8 cellular contexts compared by ENCODE assay signal in the genomic region with DNA sequence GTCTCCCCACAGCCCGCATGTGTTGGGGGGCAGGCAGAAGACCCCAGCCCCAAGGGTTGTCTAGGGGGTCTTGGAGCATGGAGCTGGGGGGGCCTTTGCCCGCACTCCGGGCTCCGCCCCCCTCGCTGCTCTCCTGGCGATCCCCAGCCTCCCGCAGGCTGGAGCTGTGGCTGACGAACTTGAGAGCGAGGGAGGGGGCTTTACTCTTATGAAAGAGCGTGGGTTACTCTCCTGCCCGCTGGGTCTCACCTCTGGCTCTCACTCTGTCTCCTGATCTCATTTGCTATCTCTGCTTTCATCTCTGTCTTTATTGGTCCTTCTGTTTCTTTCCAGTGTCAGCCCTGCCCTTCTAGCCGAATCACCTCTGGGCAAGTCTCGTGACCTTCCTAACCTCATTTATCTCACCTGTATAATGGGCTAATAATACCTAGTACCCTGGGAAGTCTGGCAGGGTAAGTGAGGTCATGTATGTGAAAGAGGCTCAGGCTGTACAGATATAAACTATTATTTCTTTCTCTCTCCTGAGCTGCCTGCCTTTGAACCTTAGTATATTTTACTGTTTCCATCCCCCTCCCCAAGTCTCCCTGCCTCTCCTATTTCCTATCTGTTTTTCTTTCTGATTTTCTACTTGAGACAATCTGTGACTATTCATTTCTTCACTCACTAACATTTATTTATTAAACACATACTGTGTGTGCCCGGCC. TPM values are rescaled to one million over a fixed set of nuclear protein-coding genes. Genes with fewer than 3 reads are reported as not detected.
DNase-seq lines count a peak whose midpoint lies in the region; FAIRE-seq and TF ChIP-seq lines count a peak whose summit lies in the region.

No MANE protein-coding gene starts in this region.

- no peak for TF ChIP-seq CTCF in keratinocyte (optimal IDR thresholded peaks at IDR 0.05 in 1 of 3, IDR thresholded peaks at IDR 0.05 in 1 of 3, conservative IDR thresholded peaks at IDR 0.05 in 1 of 3; ENCODE audit: extremely low read depth in 1 of 3, insufficient read depth in 2 of 3, low read length in 3 of 3)

- dilution Hi-C loops in keratinocyte (cut with MboI; ENCODE audit: extremely low pct_ligation_motif_present, low sequenced_read_pairs), result no loop called here

- H3K9me3 ChIP-seq in keratinocyte (ENCODE audit: control insufficient read depth, low read depth, low read length), result no peaks in the 10 kb centered on the region
- no peaks in the 10 kb centered on the region for H3K9me3 ChIP-seq in stomach smooth muscle (ENCODE audit: control insufficient read depth in 2 of 2, low read length in 2 of 2)

- H3K4me1 ChIP-seq in keratinocyte (ENCODE audit: control insufficient read depth, extremely low read depth, insufficient read depth, low read length) (peaks cover 23% of the 10 kb centered on the region), stomach smooth muscle (ENCODE audit: control insufficient read depth, insufficient read depth, low read length) (peaks cover 29% of the 10 kb centered on the region)

- no peak overlapping the region for H3K27ac ChIP-seq in keratinocyte (ENCODE audit: control insufficient read depth, insufficient read depth, low read length)
- no peak overlapping the region for H3K27ac ChIP-seq in stomach smooth muscle (ENCODE audit: low read length)

- H3K79me2 ChIP-seq in keratinocyte (ENCODE audit: control insufficient read depth, insufficient read depth, low read length), result no peaks in the 10 kb centered on the region

- peak overlapping the region; percentile 5 for H2AFZ ChIP-seq in keratinocyte (ENCODE audit: control insufficient read depth, low read length)

- H3K27me3 ChIP-seq in keratinocyte (ENCODE audit: control insufficient read depth, extremely low read depth, insufficient read depth, low read length), result no peaks in the 10 kb centered on the region
- peaks cover 0 to 5% of the 10 kb centered on the region in 2 donors for H3K27me3 ChIP-seq in stomach smooth muscle (ENCODE audit: control insufficient read depth in 1 of 2, insufficient read depth in 2 of 2, low read length in 2 of 2)

- H3K4me3 ChIP-seq in keratinocyte (ENCODE audit: control insufficient read depth in 2 of 3, extremely low read depth in 1 of 3, insufficient read depth in 2 of 3, low read depth in 1 of 3, low read length in 3 of 3) (peak overlapping the region; percentile 58 to 96 (median 65)), stomach smooth muscle (ENCODE audit: low read length in 2 of 2) (peak overlapping the region; percentile 74 to 84)

- H3K4me2 ChIP-seq in keratinocyte (ENCODE audit: control insufficient read depth, extremely low read depth, insufficient read depth, low read depth, low read length), result peak overlapping the region; percentile 79

- H3K36me3 ChIP-seq in keratinocyte (ENCODE audit: control insufficient read depth in 2 of 2, extremely low read depth in 1 of 2, insufficient read depth in 2 of 2, low read length in 2 of 2) (peaks cover 22 to 37% of the 10 kb centered on the region in 2 experiments), stomach smooth muscle (ENCODE audit: control insufficient read depth in 2 of 2, insufficient read depth in 2 of 2, low read length in 2 of 2) (peaks cover 0 to 4% of the 10 kb centered on the region in 2 donors)

- H3K9ac ChIP-seq in keratinocyte (ENCODE audit: control insufficient read depth, extremely low read depth, insufficient read depth, low read length) (peak overlapping the region; percentile 84), stomach smooth muscle (ENCODE audit: low read length in 2 of 2) (peak overlapping the region; percentile 7 to 24)

- H4K20me1 ChIP-seq in keratinocyte (ENCODE audit: control insufficient read depth, extremely low read depth, insufficient read depth, low read length), result peaks cover 5% of the 10 kb centered on the region

- H3K9me1 ChIP-seq in keratinocyte (ENCODE audit: control insufficient read depth, extremely low read depth, insufficient read depth, low read length), result no peaks in the 10 kb centered on the region

- no peak for FAIRE-seq in keratinocyte (lab: Jason Lieb, UNC)

- DNase-seq in activated naive CD4-positive, alpha-beta T cell treated with Interleukin-2 at 50 U/mL for 16 hours, result peak; percentile 41
- no peak for DNase-seq in activated naive CD4-positive, alpha-beta T cell (lab: John Stamatoyannopoulos, UW)
- DNase-seq in NCI-H1105 treated with DMSO at 0.1 percent for 48 hours (lab: John Stamatoyannopoulos, UW) (peak; percentile 53), amniotic epithelial cell (ENCODE audit: low read depth) (peak; percentile 30), keratinocyte (ENCODE audit: low read depth, low spot score) (no peak), retina (no peak), OCI-M2 (lab: John Stamatoyannopoulos, UW; ENCODE audit: unreplicated experiment) (no peak)

RNA-seq across cellular contexts. Expression of a gene that starts 0.7 kb away (rescaled TPM):
- polyA plus RNA-seq in keratinocyte, result 7.6 to 11.0 TPM (median 9.9 TPM) in 3 replicates
- 7.7 TPM for polyA plus RNA-seq in keratinocyte (2011; ENCODE audit: low read depth)
- 5.6 and 8.1 TPM in 2 replicates for polyA plus RNA-seq in keratinocyte (2011; cell fraction: cytosol; rRNA removed)
- 13.7 and 15.9 TPM in 2 replicates for polyA plus RNA-seq in keratinocyte (2011; cell fraction: nucleus; rRNA removed)
- 7.2 and 12.3 TPM in 2 replicates for polyA plus RNA-seq in keratinocyte (2012; ENCODE audit: low replicate concordance)
- polyA minus RNA-seq in keratinocyte, result 5.4 to 9.9 TPM (median 7.6 TPM) in 3 replicates
- polyA minus RNA-seq in keratinocyte (2011; cell fraction: cytosol; rRNA and poly(A)+ RNA removed), result 12.3 TPM
- 7.3 and 8.2 TPM in 2 replicates for polyA minus RNA-seq in keratinocyte (2011; cell fraction: nucleus; rRNA and poly(A)+ RNA removed)

RNA-seq across cellular contexts. Expression of a gene that starts 13.1 kb away (rescaled TPM):
- polyA plus RNA-seq in keratinocyte, result 130 to 280 TPM (median 131 TPM) in 3 replicates
- 106 TPM for polyA plus RNA-seq in keratinocyte (2011; ENCODE audit: low read depth)
- polyA plus RNA-seq in keratinocyte (2011; cell fraction: cytosol; rRNA removed), result 98.3 and 169 TPM in 2 replicates
- 313 and 412 TPM in 2 replicates for polyA plus RNA-seq in keratinocyte (2011; cell fraction: nucleus; rRNA removed)
- 166 and 194 TPM in 2 replicates for polyA plus RNA-seq in keratinocyte (2012; ENCODE audit: low replicate concordance)
- 269 to 455 TPM (median 448 TPM) in 3 replicates for polyA minus RNA-seq in keratinocyte
- 471 TPM for polyA minus RNA-seq in keratinocyte (2011; cell fraction: cytosol; rRNA and poly(A)+ RNA removed)
- 347 and 394 TPM in 2 replicates for polyA minus RNA-seq in keratinocyte (2011; cell fraction: nucleus; rRNA and poly(A)+ RNA removed)

RNA-seq across cellular contexts. Expression of a gene that starts 14.4 kb away (rescaled TPM):
- 3.3 to 9.0 TPM (median 4.4 TPM) in 3 replicates for polyA plus RNA-seq in keratinocyte
- polyA plus RNA-seq in keratinocyte (2011; ENCODE audit: low read depth), result 11.6 TPM
- 4.9 and 6.5 TPM in 2 replicates for polyA plus RNA-seq in keratinocyte (2011; cell fraction: cytosol; rRNA removed)
- 4.7 and 4.9 TPM in 2 replicates for polyA plus RNA-seq in keratinocyte (2011; cell fraction: nucleus; rRNA removed)
- polyA plus RNA-seq in keratinocyte (2012; ENCODE audit: low replicate concordance), result 3.9 and 47.4 TPM in 2 replicates
- 3.6 to 8.3 TPM (median 4.2 TPM) in 3 replicates for polyA minus RNA-seq in keratinocyte
- polyA minus RNA-seq in keratinocyte (2011; cell fraction: cytosol; rRNA and poly(A)+ RNA removed), result 5.0 TPM
- 2.5 and 2.8 TPM in 2 replicates for polyA minus RNA-seq in keratinocyte (2011; cell fraction: nucleus; rRNA and poly(A)+ RNA removed)

RNA-seq across cellular contexts. Expression of a gene that starts 30.6 kb away (rescaled TPM):
- 0.05 TPM in 1 of 3 replicates, not detected in the others for polyA plus RNA-seq in keratinocyte
- polyA plus RNA-seq in keratinocyte (2011; ENCODE audit: low read depth), result not detected
- polyA plus RNA-seq in keratinocyte (2011; cell fraction: cytosol; rRNA removed), result not detected in 2 replicates
- 0.11 and 0.27 TPM in 2 replicates for polyA plus RNA-seq in keratinocyte (2011; cell fraction: nucleus; rRNA removed)
- polyA plus RNA-seq in keratinocyte (2012; ENCODE audit: low replicate concordance), result 0.14 TPM in 1 of 2 replicates, not detected in the other
- 0.43 TPM in 1 of 3 replicates, not detected in the others for polyA minus RNA-seq in keratinocyte
- polyA minus RNA-seq in keratinocyte (2011; cell fraction: cytosol; rRNA and poly(A)+ RNA removed), result not detected
- polyA minus RNA-seq in keratinocyte (2011; cell fraction: nucleus; rRNA and poly(A)+ RNA removed), result not detected in 2 replicates

RNA-seq across cellular contexts. Expression of a gene that starts 30.7 kb away (rescaled TPM):
- polyA plus RNA-seq in keratinocyte, result 0.11 to 0.46 TPM (median 0.14 TPM) in 3 replicates
- polyA plus RNA-seq in keratinocyte (2011; ENCODE audit: low read depth), result 0.20 TPM
- 0.06 TPM in 1 of 2 replicates, not detected in the other for polyA plus RNA-seq in keratinocyte (2011; cell fraction: cytosol; rRNA removed)
- polyA plus RNA-seq in keratinocyte (2011; cell fraction: nucleus; rRNA removed), result 1.0 and 1.1 TPM in 2 replicates
- polyA plus RNA-seq in keratinocyte (2012; ENCODE audit: low replicate concordance), result 0.13 and 1.3 TPM in 2 replicates
- 0.16 TPM in 1 of 3 replicates, not detected in the others for polyA minus RNA-seq in keratinocyte
- not detected for polyA minus RNA-seq in keratinocyte (2011; cell fraction: cytosol; rRNA and poly(A)+ RNA removed)
- polyA minus RNA-seq in keratinocyte (2011; cell fraction: nucleus; rRNA and poly(A)+ RNA removed), result not detected in 2 replicates

Comparison
In these comparisons a context has a peak if more than half of its experiments do, and no peak if none do; other contexts are left out.
1. DNase-seq: peak in activated naive CD4-positive, alpha-beta T cell treated with Interleukin-2 at 50 U/mL for 16 hours (single experiment), NCI-H1105 treated with DMSO at 0.1 percent for 48 hours (single experiment) and amniotic epithelial cell (single experiment); none in activated naive CD4-positive, alpha-beta T cell (0 of 4), keratinocyte (single experiment), retina (single experiment) and OCI-M2 (single experiment).